In the genomic region with DNA sequence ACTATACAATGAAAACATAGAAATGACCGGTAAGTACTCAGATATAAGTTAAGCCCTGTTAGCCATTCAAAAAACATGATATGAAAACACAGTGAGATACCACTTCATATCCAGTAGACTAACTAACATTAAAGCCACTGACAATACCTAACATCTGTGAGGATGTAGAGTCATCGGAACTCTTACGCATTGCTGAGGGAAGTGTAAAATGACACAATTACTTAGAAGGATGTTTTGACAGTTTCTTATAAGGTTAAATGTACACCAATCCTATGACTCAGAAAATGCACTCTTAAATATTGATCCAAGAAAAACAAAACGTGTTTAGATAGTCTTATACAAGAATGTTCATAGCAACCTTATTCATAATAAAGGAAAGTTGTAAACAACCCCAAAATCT, we compare ENCODE assay signal across 27 cellular contexts.
"Had no signal": no experiment of that assay in that cellular context is flagged by ENCODE, and none has a peak within 500 bp of the region (broad histone marks: within the 10 kb centered on the region; RNA-seq: fewer than 3 reads in every experiment).

No MANE protein-coding gene starts in this region.

- H3K27me3 Mint-ChIP-seq: activated naive CD8-positive, alpha-beta T cell treated with anti-CD3 and anti-CD28 coated beads, Interleukin-2, amount 50 U/mL, for 24 hours had no signal

- H3K4me2 ChIP-seq: KMS-11 had no signal

- H3K27ac Mint-ChIP-seq: activated CD8-positive, alpha-beta T cell treated with anti-CD3 and anti-CD28 coated beads, Interleukin-2, amount 10 ng/mL, durations not matched to agents 7 days and 5 days; activated naive CD4-positive, alpha-beta T cell treated with anti-CD3 and anti-CD28 coated beads, Interleukin-2, amount 50 U/mL, for 72 hours; activated naive CD8-positive, alpha-beta T cell treated with anti-CD3 and anti-CD28 coated beads, Interleukin-2, amount 50 U/mL, for 24 hours; T-helper 1 cell treated with Interleukin-12 subunit alpha and Interleukin-12 subunit beta and Interleukin-4 antibody, amounts not matched to agents 30 μg/mL and 1 μg/mL, for 36 hours; WTC11 had no signal

- ATAC-seq: activated CD8-positive, alpha-beta T cell treated with anti-CD3 and anti-CD28 coated beads, Interleukin-2, amount 10 ng/mL, durations not matched to agents 7 days and 5 days; activated naive CD4-positive, alpha-beta T cell treated with anti-CD3 and anti-CD28 coated beads, Interleukin-2, amount 50 U/mL, for 72 hours; activated naive CD8-positive, alpha-beta T cell treated with anti-CD3 and anti-CD28 coated beads, Interleukin-2, amount 50 U/mL, for 24 hours; WTC11 had no signal

- H3K27me3 ChIP-seq: ascending aorta, brain microvascular endothelial cell, MG63, Peyer's patch had no signal

- H3K36me3 Mint-ChIP-seq: WTC11 had no signal

- H3K9ac ChIP-seq: KMS-11 had no signal

- H3K9me3 ChIP-seq: ascending aorta, MG63, Peyer's patch had no signal

- H3K4me1 ChIP-seq: ascending aorta, Peyer's patch had no signal

- H3K4me3 Mint-ChIP-seq: activated CD8-positive, alpha-beta T cell treated with anti-CD3 and anti-CD28 coated beads, Interleukin-2, amount 10 ng/mL, durations not matched to agents 7 days and 5 days; activated naive CD8-positive, alpha-beta T cell treated with anti-CD3 and anti-CD28 coated beads, Interleukin-2, amount 50 U/mL, for 24 hours; T-helper 1 cell treated with Interleukin-12 subunit alpha and Interleukin-12 subunit beta and Interleukin-4 antibody, amounts not matched to agents 30 μg/mL and 1 μg/mL, for 36 hours; WTC11 had no signal

- H3K4me3 ChIP-seq: ascending aorta, MG63, Peyer's patch had no signal

- DNase-seq: activated CD4-positive, alpha-beta T cell treated with anti-CD3 and anti-CD28 coated beads, Interleukin-2, amount 50 U/mL, for 4 hours; activated CD8-positive, alpha-beta memory T cell treated with anti-CD3 and anti-CD28 coated beads, Interleukin-2, amount 50 U/mL, for 48 hours; activated CD8-positive, alpha-beta T cell treated with anti-CD3 and anti-CD28 coated beads, Interleukin-2, amount 10 ng/mL, durations not matched to agents 7 days and 5 days; activated effector memory CD4-positive, alpha-beta T cell treated with anti-CD3 and anti-CD28 coated beads, Interleukin-2, amount 50 U/mL, for 16 hours; activated naive CD4-positive, alpha-beta T cell treated with Interleukin-2 at 50 U/mL for 16 hours; activated naive CD8-positive, alpha-beta T cell treated with anti-CD3 and anti-CD28 coated beads, Interleukin-2, amount 50 U/mL, for 24 hours; activated T-cell treated with anti-CD3 and anti-CD28 coated beads, Interleukin-2, amount 50 U/mL, for 1 hour; amniotic stem cell; brain microvascular endothelial cell; caudate nucleus; MG63; NCI-H1105; NCI-H1436; NCI-H1694 treated with DMSO at 0.1 percent for 48 hours; NCI-H2029 treated with DMSO at 0.1 percent for 48 hours; NCI-H345; NCI-H510A treated with DMSO at 0.1 percent for 48 hours; NCI-H69; NK-92 treated with Interleukin-12 subunit alpha and Interleukin-12 subunit beta, amount 100 ng/mL, for 24 hours; OCI-M1; Peyer's patch; SHP77 treated with DMSO at 0.1 percent for 48 hours had no signal

- H3K36me3 ChIP-seq: ascending aorta, brain microvascular endothelial cell, MG63, Peyer's patch had no signal

- H3K4me1 Mint-ChIP-seq: activated naive CD8-positive, alpha-beta T cell treated with anti-CD3 and anti-CD28 coated beads, Interleukin-2, amount 50 U/mL, for 24 hours; WTC11 had no signal

- H3K27ac ChIP-seq: ascending aorta, brain microvascular endothelial cell, KMS-11, Peyer's patch had no signal
